Comparison of ENCODE assay signal across 1 cellular context in genomic region chr22:42079319-42080251, GRCh38.
TF ChIP-seq lines count a peak whose summit lies in the region.

Gene SMDT1 (plus strand): TSS chr22:42079700. CDS start chr22:42079769, 69 bp downstream.

TF ChIP-seq in K562, 482 proteins besides CTCF, POLR2A, EP300 and RAD21 (continued from another document and continues in another):
- TF ChIP-seq ZNF609 (CRISPR knock-in tag; IDR thresholded peaks at IDR 0.05; ENCODE audit: borderline replicate concordance) (no peak), DPF2 (IDR thresholded peaks at IDR 0.05) (no peak), NR4A1 (CRISPR knock-in tag; IDR thresholded peaks at IDR 0.05) (no peak), NR4A1 (tag; IDR thresholded peaks at IDR 0.05) (peak; percentile 86), BCLAF1 (IDR thresholded peaks at IDR 0.05; ENCODE audit: borderline replicate concordance in 1 of 2, control insufficient read depth in 1 of 2, low read depth in 2 of 2, low read length in 1 of 2) (no peak), ZNF408 (CRISPR knock-in tag; IDR thresholded peaks at IDR 0.05; ENCODE audit: low read depth) (no peak), ATF2 (CRISPR knock-in tag; IDR thresholded peaks at IDR 0.05) (no peak), FOXA3 (CRISPR knock-in tag; conservative IDR thresholded peaks at IDR 0.05 in 1 of 2, IDR thresholded peaks at IDR 0.05 in 1 of 2) (no peak), MYC (IDR thresholded peaks at IDR 0.05; ENCODE audit: low read depth, low read length) (peak; percentile 92), MYC (CRISPR knock-in tag; IDR thresholded peaks at IDR 0.05; ENCODE audit: borderline replicate concordance, low read depth) (peak; percentile 70; the same call in 1 of the 2 replicates), LCOR (CRISPR knock-in tag; IDR thresholded peaks at IDR 0.05) (peak; percentile 91), EZH2 (IDR thresholded peaks at IDR 0.05; ENCODE audit: borderline replicate concordance, low read depth, low read length) (no peak), THAP12 (CRISPR knock-in tag; IDR thresholded peaks at IDR 0.05) (no peak), POLR3A (IDR thresholded peaks at IDR 0.05; ENCODE audit: borderline replicate concordance, extremely low read depth, insufficient read depth, insufficient read length) (no peak), ZBTB9 (CRISPR knock-in tag; IDR thresholded peaks at IDR 0.05) (peak; percentile 78; the same call in 1 of the 2 replicates), SRF (CRISPR knock-in tag; IDR thresholded peaks at IDR 0.05) (peak in 1 of 2 experiments; percentile 64; a peak in 1 of 4 replicates), THRAP3 (IDR thresholded peaks at IDR 0.05; ENCODE audit: borderline replicate concordance) (no peak), FOXJ3 (CRISPR knock-in tag; IDR thresholded peaks at IDR 0.05) (no peak), SPI1 (IDR thresholded peaks at IDR 0.05; ENCODE audit: borderline replicate concordance, low read depth, low read length) (no peak), NCOA6 (IDR thresholded peaks at IDR 0.05) (peak; percentile 44; the same call in 1 of the 2 replicates), YBX1 (IDR thresholded peaks at IDR 0.05) (no peak), HNRNPLL (IDR thresholded peaks at IDR 0.05; ENCODE audit: low read depth, low read length, poor library complexity, severe bottlenecking) (no peak), L3MBTL2 (IDR thresholded peaks at IDR 0.05) (peak; percentile 98), ZMIZ1 (IDR thresholded peaks at IDR 0.05; ENCODE audit: low read depth in 2 of 2, low read length in 2 of 2) (peak in 1 of 2 experiments; percentile 27; a peak in 1 of 4 replicates), NR2C1 (IDR thresholded peaks at IDR 0.05) (no peak), NR2C1 (tag; IDR thresholded peaks at IDR 0.05) (peak; percentile 66), ZNF239 (CRISPR knock-in tag; IDR thresholded peaks at IDR 0.05) (peak; percentile 44; the same call in 1 of the 2 replicates), ATF6 (CRISPR knock-in tag; IDR thresholded peaks at IDR 0.05) (no peak), ZNF165 (CRISPR knock-in tag; IDR thresholded peaks at IDR 0.05; ENCODE audit: borderline replicate concordance) (no peak), LEF1 (IDR thresholded peaks at IDR 0.05) (no peak), HDGF (IDR thresholded peaks at IDR 0.05) (no peak), ZNF507 (tag; conservative IDR thresholded peaks at IDR 0.05) (no peak), ZNF282 (CRISPR knock-in tag; IDR thresholded peaks at IDR 0.05) (no peak), ZFP1 (CRISPR knock-in tag; IDR thresholded peaks at IDR 0.05) (no peak), USF1 (CRISPR knock-in tag; IDR thresholded peaks at IDR 0.05) (no peak), RBM22 (IDR thresholded peaks at IDR 0.05; ENCODE audit: low read depth, low read length, poor library complexity, severe bottlenecking) (no peak), XRCC3 (IDR thresholded peaks at IDR 0.05) (no peak), KLF6 (CRISPR knock-in tag; IDR thresholded peaks at IDR 0.05; ENCODE audit: borderline replicate concordance) (peak; percentile 81), NRF1 (conservative IDR thresholded peaks at IDR 0.05 in 1 of 2, IDR thresholded peaks at IDR 0.05 in 1 of 2) (peak; percentile 85 to 87), GATAD2B (IDR thresholded peaks at IDR 0.05; ENCODE audit: borderline replicate concordance) (no peak), STAT5A (IDR thresholded peaks at IDR 0.05; ENCODE audit: borderline replicate concordance, low read length) (no peak), SNRNP70 (optimal IDR thresholded peaks at IDR 0.05; ENCODE audit: low read depth, low read length) (no peak), IRF1 (CRISPR knock-in tag; IDR thresholded peaks at IDR 0.05; ENCODE audit: borderline replicate concordance) (no peak), KDM2B (CRISPR knock-in tag; IDR thresholded peaks at IDR 0.05) (no peak), MEIS2 (IDR thresholded peaks at IDR 0.05; ENCODE audit: partially characterized antibody) (peak; percentile 59)
